In genomic region chr9:6584881-6585597, GRCh38 we compare ENCODE assay signal across 9 cellular contexts.
DNase-seq lines count a peak whose midpoint lies in the region; ATAC-seq, FAIRE-seq and TF ChIP-seq lines count a peak whose summit lies in the region.
"Had no signal": no experiment of that assay in that cellular context is flagged by ENCODE, and none has a peak within 500 bp of the region (broad histone marks: within the 10 kb centered on the region; RNA-seq: fewer than 3 reads in every experiment).

No MANE protein-coding gene starts in this region.

- H3K27ac ChIP-seq in GM23338 (ENCODE audit: low read depth) (no peak overlapping the region), small intestine (ENCODE audit: low read depth in 1 of 2, low read length in 1 of 2) (no peak overlapping the region)
- H3K27ac ChIP-seq: epithelial cell of prostate had no signal

- 42 to 56% (median 48%) methylated on average over 5 of the region's 5 CpGs for WGBS in small intestine, 3 donors

- no peak overlapping the region for H3K4me3 ChIP-seq in BE2C (ENCODE audit: low read depth, low read length)
- no peak overlapping the region for H3K4me3 ChIP-seq in GM23338
- no peak overlapping the region for H3K4me3 ChIP-seq in small intestine (ENCODE audit: low read depth in 1 of 2, low read length in 2 of 2)

- H3K27me3 ChIP-seq in BE2C (no peaks in the 10 kb centered on the region; the same call in none of the 2 replicates), GM23338 (ENCODE audit: insufficient read depth) (no peaks in the 10 kb centered on the region), small intestine (ENCODE audit: control insufficient read depth in 2 of 2, insufficient read depth in 2 of 2, low read length in 2 of 2) (no peaks in the 10 kb centered on the region)

- FAIRE-seq in small intestine (lab: Jason Lieb, UNC), result no peak

- H2AFZ ChIP-seq in GM23338, result no peak overlapping the region

- H3K9me3 ChIP-seq in BE2C (no peaks in the 10 kb centered on the region), small intestine (ENCODE audit: control insufficient read depth, low read depth) (no peaks in the 10 kb centered on the region)

- peaks cover 4% of the 10 kb centered on the region for H3K27me3 Mint-ChIP-seq in GM23338 (ENCODE audit: insufficient read depth, low read depth, poor library complexity)

- H3K4me1 ChIP-seq in BE2C, result no peaks in the 10 kb centered on the region
- no peaks in the 10 kb centered on the region for H3K4me1 ChIP-seq in GM23338 (ENCODE audit: insufficient read depth)
- no peaks in the 10 kb centered on the region for H3K4me1 ChIP-seq in small intestine (ENCODE audit: control insufficient read depth in 2 of 2, insufficient read depth in 1 of 2, low read depth in 1 of 2, low read length in 1 of 2)

- TF ChIP-seq CTCF in BE2C (IDR thresholded peaks at IDR 0.05; ENCODE audit: low read depth, low read length), result peak; percentile 33
- TF ChIP-seq CTCF in GM23338 (conservative IDR thresholded peaks at IDR 0.05; ENCODE audit: low read depth in 2 of 2), result peak in 1 of 2 experiments; percentile 70; a peak in 3 of 4 replicates

- H4K20me1 ChIP-seq in GM23338 (replicated peaks; ENCODE audit: insufficient read depth), result peaks cover 3% of the 10 kb centered on the region

- H3K36me3 ChIP-seq in BE2C, result no peaks in the 10 kb centered on the region
- H3K36me3 ChIP-seq in GM23338 (ENCODE audit: insufficient read depth), result peaks cover 31% of the 10 kb centered on the region
- H3K36me3 ChIP-seq in small intestine (ENCODE audit: control insufficient read depth in 2 of 2, insufficient read depth in 2 of 2, low read length in 2 of 2), result no peaks in the 10 kb centered on the region

- no peak for DNase-seq in BE2C
- peak; percentile 46 for DNase-seq in GM23338 (ENCODE audit: low spot score)
- DNase-seq in RPMI7951 (ENCODE audit: low read depth), result peak; percentile 17
- DNase-seq in fibroblast of peridontal ligament (ENCODE audit: extremely low read depth), result peak; percentile 72
- DNase-seq in small intestine, result peak; percentile 46
- no peak for DNase-seq in HK-2 (ENCODE audit: unreplicated experiment)

- peaks cover 67% of the 10 kb centered on the region for H3K36me3 Mint-ChIP-seq in GM23338 (ENCODE audit: low read depth)

- no peak for ATAC-seq in GM23338
- ATAC-seq in HG03025 (IDR thresholded peaks at IDR 0.05; ENCODE audit: low FRiP score, unreplicated experiment), result no peak
- ATAC-seq in GM19467 (IDR thresholded peaks at IDR 0.05; ENCODE audit: unreplicated experiment), result no peak

- H3F3A ChIP-seq in GM23338 (replicated peaks; ENCODE audit: low read depth), result peaks cover 16% of the 10 kb centered on the region

- no peaks in the 10 kb centered on the region for H3K79me2 ChIP-seq in GM23338 (replicated peaks; ENCODE audit: insufficient read depth)

- no peaks in the 10 kb centered on the region for H3K4me1 Mint-ChIP-seq in GM23338

- no peak overlapping the region for H3K27ac Mint-ChIP-seq in GM23338

- H3K4me2 ChIP-seq in GM23338, result no peak overlapping the region

- H3K4me3 Mint-ChIP-seq in GM23338, result no peak overlapping the region

- H3K9me3 Mint-ChIP-seq in GM23338, result no peaks in the 10 kb centered on the region

- H3K9me2 ChIP-seq in GM23338 (ENCODE audit: insufficient read depth), result no peaks in the 10 kb centered on the region

TF ChIP-seq in GM23338, 12 proteins besides CTCF, POLR2A, EP300 and RAD21 (continues in another document):
- TF ChIP-seq, protein P1, sequence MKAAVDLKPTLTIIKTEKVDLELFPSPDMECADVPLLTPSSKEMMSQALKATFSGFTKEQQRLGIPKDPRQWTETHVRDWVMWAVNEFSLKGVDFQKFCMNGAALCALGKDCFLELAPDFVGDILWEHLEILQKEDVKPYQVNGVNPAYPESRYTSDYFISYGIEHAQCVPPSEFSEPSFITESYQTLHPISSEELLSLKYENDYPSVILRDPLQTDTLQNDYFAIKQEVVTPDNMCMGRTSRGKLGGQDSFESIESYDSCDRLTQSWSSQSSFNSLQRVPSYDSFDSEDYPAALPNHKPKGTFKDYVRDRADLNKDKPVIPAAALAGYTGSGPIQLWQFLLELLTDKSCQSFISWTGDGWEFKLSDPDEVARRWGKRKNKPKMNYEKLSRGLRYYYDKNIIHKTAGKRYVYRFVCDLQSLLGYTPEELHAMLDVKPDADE (IDR thresholded peaks at IDR 0.05), result no peak
- TF ChIP-seq EZH2phosphoT487 (IDR thresholded peaks at IDR 0.05; ENCODE audit: unreplicated experiment) (no peak), ZNF331 (CRISPR knock-in tag; IDR thresholded peaks at IDR 0.05; ENCODE audit: low read depth) (no peak), STAT1 (IDR thresholded peaks at IDR 0.05; ENCODE audit: unreplicated experiment) (no peak), ZNF114 (CRISPR knock-in tag; IDR thresholded peaks at IDR 0.05) (no peak), EZH2 (IDR thresholded peaks at IDR 0.05; ENCODE audit: low read depth, unreplicated experiment) (no peak), CREB1 (CRISPR knock-in tag; IDR thresholded peaks at IDR 0.05; ENCODE audit: low read depth) (no peak), JUNB (IDR thresholded peaks at IDR 0.05; ENCODE audit: unreplicated experiment) (no peak), POLR2AphosphoS5 (IDR thresholded peaks at IDR 0.05; ENCODE audit: low read depth) (no peak)
- TF ChIP-seq, protein P2, sequence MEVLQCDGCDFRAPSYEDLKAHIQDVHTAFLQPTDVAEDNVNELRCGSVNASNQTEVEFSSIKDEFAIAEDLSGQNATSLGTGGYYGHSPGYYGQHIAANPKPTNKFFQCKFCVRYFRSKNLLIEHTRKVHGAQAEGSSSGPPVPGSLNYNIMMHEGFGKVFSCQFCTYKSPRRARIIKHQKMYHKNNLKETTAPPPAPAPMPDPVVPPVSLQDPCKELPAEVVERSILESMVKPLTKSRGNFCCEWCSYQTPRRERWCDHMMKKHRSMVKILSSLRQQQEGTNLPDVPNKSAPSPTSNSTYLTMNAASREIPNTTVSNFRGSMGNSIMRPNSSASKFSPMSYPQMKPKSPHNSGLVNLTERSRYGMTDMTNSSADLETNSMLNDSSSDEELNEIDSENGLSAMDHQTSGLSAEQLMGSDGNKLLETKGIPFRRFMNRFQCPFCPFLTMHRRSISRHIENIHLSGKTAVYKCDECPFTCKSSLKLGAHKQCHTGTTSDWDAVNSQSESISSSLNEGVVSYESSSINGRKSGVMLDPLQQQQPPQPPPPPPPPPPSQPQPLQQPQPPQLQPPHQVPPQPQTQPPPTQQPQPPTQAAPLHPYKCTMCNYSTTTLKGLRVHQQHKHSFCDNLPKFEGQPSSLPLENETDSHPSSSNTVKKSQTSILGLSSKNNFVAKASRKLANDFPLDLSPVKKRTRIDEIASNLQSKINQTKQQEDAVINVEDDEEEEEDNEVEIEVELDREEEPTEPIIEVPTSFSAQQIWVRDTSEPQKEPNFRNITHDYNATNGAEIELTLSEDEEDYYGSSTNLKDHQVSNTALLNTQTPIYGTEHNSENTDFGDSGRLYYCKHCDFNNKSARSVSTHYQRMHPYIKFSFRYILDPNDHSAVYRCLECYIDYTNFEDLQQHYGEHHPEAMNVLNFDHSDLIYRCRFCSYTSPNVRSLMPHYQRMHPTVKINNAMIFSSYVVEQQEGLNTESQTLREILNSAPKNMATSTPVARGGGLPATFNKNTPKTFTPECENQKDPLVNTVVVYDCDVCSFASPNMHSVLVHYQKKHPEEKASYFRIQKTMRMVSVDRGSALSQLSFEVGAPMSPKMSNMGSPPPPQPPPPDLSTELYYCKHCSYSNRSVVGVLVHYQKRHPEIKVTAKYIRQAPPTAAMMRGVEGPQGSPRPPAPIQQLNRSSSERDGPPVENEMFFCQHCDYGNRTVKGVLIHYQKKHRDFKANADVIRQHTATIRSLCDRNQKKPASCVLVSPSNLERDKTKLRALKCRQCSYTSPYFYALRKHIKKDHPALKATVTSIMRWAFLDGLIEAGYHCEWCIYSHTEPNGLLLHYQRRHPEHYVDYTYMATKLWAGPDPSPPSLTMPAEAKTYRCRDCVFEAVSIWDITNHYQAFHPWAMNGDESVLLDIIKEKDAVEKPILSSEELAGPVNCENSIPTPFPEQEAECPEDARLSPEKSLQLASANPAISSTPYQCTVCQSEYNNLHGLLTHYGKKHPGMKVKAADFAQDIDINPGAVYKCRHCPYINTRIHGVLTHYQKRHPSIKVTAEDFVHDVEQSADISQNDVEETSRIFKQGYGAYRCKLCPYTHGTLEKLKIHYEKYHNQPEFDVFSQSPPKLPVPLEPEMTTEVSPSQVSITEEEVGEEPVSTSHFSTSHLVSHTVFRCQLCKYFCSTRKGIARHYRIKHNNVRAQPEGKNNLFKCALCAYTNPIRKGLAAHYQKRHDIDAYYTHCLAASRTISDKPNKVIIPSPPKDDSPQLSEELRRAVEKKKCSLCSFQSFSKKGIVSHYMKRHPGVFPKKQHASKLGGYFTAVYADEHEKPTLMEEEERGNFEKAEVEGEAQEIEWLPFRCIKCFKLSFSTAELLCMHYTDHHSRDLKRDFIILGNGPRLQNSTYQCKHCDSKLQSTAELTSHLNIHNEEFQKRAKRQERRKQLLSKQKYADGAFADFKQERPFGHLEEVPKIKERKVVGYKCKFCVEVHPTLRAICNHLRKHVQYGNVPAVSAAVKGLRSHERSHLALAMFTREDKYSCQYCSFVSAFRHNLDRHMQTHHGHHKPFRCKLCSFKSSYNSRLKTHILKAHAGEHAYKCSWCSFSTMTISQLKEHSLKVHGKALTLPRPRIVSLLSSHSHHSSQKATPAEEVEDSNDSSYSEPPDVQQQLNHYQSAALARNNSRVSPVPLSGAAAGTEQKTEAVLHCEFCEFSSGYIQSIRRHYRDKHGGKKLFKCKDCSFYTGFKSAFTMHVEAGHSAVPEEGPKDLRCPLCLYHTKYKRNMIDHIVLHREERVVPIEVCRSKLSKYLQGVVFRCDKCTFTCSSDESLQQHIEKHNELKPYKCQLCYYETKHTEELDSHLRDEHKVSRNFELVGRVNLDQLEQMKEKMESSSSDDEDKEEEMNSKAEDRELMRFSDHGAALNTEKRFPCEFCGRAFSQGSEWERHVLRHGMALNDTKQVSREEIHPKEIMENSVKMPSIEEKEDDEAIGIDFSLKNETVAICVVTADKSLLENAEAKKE (CRISPR knock-in tag; IDR thresholded peaks at IDR 0.05), result no peak

Comparison
In these comparisons a context has a peak if more than half of its experiments do, and no peak if none do; other contexts are left out.
1. DNase-seq: peak in GM23338 (single experiment), RPMI7951 (single experiment), fibroblast of peridontal ligament (single experiment) and small intestine (single experiment); none in BE2C (single experiment) and HK-2 (single experiment).